In genomic region chr20:20373046-20373706, GRCh38 we compare ENCODE assay signal across 15 cellular contexts. TPM values are rescaled to one million over a fixed set of nuclear protein-coding genes. Genes with fewer than 3 reads are reported as not detected.
DNase-seq lines count a peak whose midpoint lies in the region; ATAC-seq and TF ChIP-seq lines count a peak whose summit lies in the region.
"Had no signal": no experiment of that assay in that cellular context is flagged by ENCODE, and none has a peak within 500 bp of the region (broad histone marks: within the 10 kb centered on the region; RNA-seq: fewer than 3 reads in every experiment).

No MANE protein-coding gene starts in this region.

- DNase-seq in DMS 273 treated with DMSO at 0.1 percent for 48 hours (lab: John Stamatoyannopoulos, UW) (peak; percentile 68), IMR-90 (peak; percentile 26), adipocyte (ENCODE audit: low read depth) (peak; percentile 46), lower leg skin (ENCODE audit: low spot score in 2 of 2) (peak; percentile 32 to 82), PC-9 (no peak), prostate gland (ENCODE audit: low spot score) (no peak), NAMALWA (ENCODE audit: low spot score) (no peak)
- DNase-seq: activated naive CD4-positive, alpha-beta T cell treated with Interleukin-2 at 50 U/mL for 16 hours; H7; NCI-H1048; stimulated activated CD4-positive, alpha-beta T cell treated with anti-CD3 and anti-CD28 coated beads, Interleukin-12 subunit alpha, Interleukin-12 subunit beta, amount 100 ng/mL, for 4 hours had no signal

- H3K36me3 ChIP-seq in IMR-90 (ENCODE audit: control insufficient read depth, insufficient read depth, low read length) = no peaks in the 10 kb centered on the region
- no peaks in the 10 kb centered on the region for H3K36me3 ChIP-seq in adipocyte (ENCODE audit: control insufficient read depth, insufficient read depth, low read length, severe bottlenecking)
- no peaks in the 10 kb centered on the region for H3K36me3 ChIP-seq in PC-9 (ENCODE audit: low read depth)
- no peaks in the 10 kb centered on the region for H3K36me3 ChIP-seq in prostate gland

- 49% methylated on average over 15 of the region's 18 CpGs; no CpG with 5 or more reads in 1 of the 2 experiments for WGBS in IMR-90 (ENCODE audit: extremely low coverage in 2 of 2, insufficient read length in 1 of 2), 2 experiments
- 28 to 40% methylated on average over 18 of the region's 18 CpGs for WGBS in lower leg skin, 2 donors
- WGBS in prostate gland = 68% methylated on average over 18 of the region's 18 CpGs

- no peak overlapping the region for H3K9ac ChIP-seq in IMR-90 (ENCODE audit: low read depth, low read length)
- no peak overlapping the region for H3K9ac ChIP-seq in adipocyte (ENCODE audit: low read length)

- BruUV-seq in IMR-90 (replicated peaks; lab: Mats Ljungman, UMichigan) (no TSS peak), PC-9 (replicated peaks; lab: Mats Ljungman, UMichigan) (no TSS peak)

- CTCF ChIA-PET in IMR-90 (lab: Yijun Ruan, JAX) (interaction anchor here (1.0 kb wide), 1 partner anchor 34 kb away, joined by 3 read pairs; no protein-coding TSS in a partner anchor), PC-9 (lab: Charles Lee) (no interaction called here)

- no peak overlapping the region for H2BK5ac ChIP-seq in IMR-90 (ENCODE audit: low read depth, low read length, poor library complexity, severe bottlenecking)

- no peak overlapping the region for H4K5ac ChIP-seq in IMR-90 (ENCODE audit: low read depth, low read length)

- no peak overlapping the region for H3K27ac ChIP-seq in IMR-90 (ENCODE audit: insufficient read depth, low read length)
- no peak overlapping the region for H3K27ac ChIP-seq in PC-9
- no peak overlapping the region for H3K27ac ChIP-seq in prostate gland

- H3K23ac ChIP-seq in IMR-90 (ENCODE audit: low read depth, low read length) = no peak overlapping the region

- H2BK15ac ChIP-seq in IMR-90 (ENCODE audit: low read depth, low read length) = no peak overlapping the region

- peak; percentile 44; the same call in 1 of the 2 replicates for ATAC-seq in IMR-90 (ENCODE audit: low read depth)
- no peak for ATAC-seq in HG03460 (IDR thresholded peaks at IDR 0.05; ENCODE audit: unreplicated experiment)
- ATAC-seq: activated CD4-positive, CD25-positive, alpha-beta regulatory T cell treated with anti-CD3 and anti-CD28 coated beads, Interleukin-2, amount 50 U/mL, for 24 hours; Right ventricle myocardium inferior; stimulated activated effector memory CD8-positive, alpha-beta T cell treated with anti-CD3 and anti-CD28 coated beads, Interleukin-12 subunit alpha, Interleukin-12 subunit beta, amount 100 ng/mL, for 72 hours had no signal

- TF ChIP-seq CTCF in IMR-90 (conservative IDR thresholded peaks at IDR 0.05; ENCODE audit: low read depth, low read length) (no peak), lower leg skin (IDR thresholded peaks at IDR 0.05) (no peak), PC-9 (conservative IDR thresholded peaks at IDR 0.05) (no peak), prostate gland (IDR thresholded peaks at IDR 0.05) (no peak)

- H3K14ac ChIP-seq in IMR-90 (replicated peaks; ENCODE audit: low read depth, low read length) = no peak overlapping the region

- H3K9me2 ChIP-seq in PC-9 (ENCODE audit: insufficient read depth) = no peaks in the 10 kb centered on the region

- H3K4me3 ChIP-seq in IMR-90 (ENCODE audit: insufficient read depth, low read depth, low read length) (no peak overlapping the region), adipocyte (ENCODE audit: low read length) (no peak overlapping the region), lower leg skin (ENCODE audit: low read depth, poor library complexity, severe bottlenecking) (no peak overlapping the region), PC-9 (no peak overlapping the region), prostate gland (no peak overlapping the region)

- H3K27me3 ChIP-seq in IMR-90 (ENCODE audit: control insufficient read depth, insufficient read depth, low read length) (peaks cover 77% of the 10 kb centered on the region), adipocyte (replicated peaks; ENCODE audit: control insufficient read depth, insufficient read depth, low read length) (peaks cover 59% of the 10 kb centered on the region), PC-9 (ENCODE audit: insufficient read depth, low read depth) (peaks cover 22% of the 10 kb centered on the region), prostate gland (replicated peaks; ENCODE audit: insufficient read depth) (peaks cover 28% of the 10 kb centered on the region)

- no peak overlapping the region for H2BK20ac ChIP-seq in IMR-90 (ENCODE audit: low read depth, low read length)

- H4K8ac ChIP-seq in IMR-90 (ENCODE audit: low read depth in 2 of 2, low read length in 2 of 2) = no peak overlapping the region

- no peaks in the 10 kb centered on the region for H3K79me1 ChIP-seq in IMR-90 (ENCODE audit: low read depth in 1 of 2, low read length in 2 of 2)

- H3K56ac ChIP-seq in IMR-90 (ENCODE audit: extremely low read depth, insufficient read depth, low read length) = no peak overlapping the region

- H3F3A ChIP-seq in PC-9 (ENCODE audit: insufficient read depth, low read depth) = no peaks in the 10 kb centered on the region

- no peak overlapping the region for H3K18ac ChIP-seq in IMR-90 (ENCODE audit: low read depth, low read length)

- no peak overlapping the region for H2BK120ac ChIP-seq in IMR-90 (ENCODE audit: low read depth, low read length)

- H3K4me1 ChIP-seq in IMR-90 (ENCODE audit: control insufficient read depth, insufficient read depth, low read length) = peaks cover 2% of the 10 kb centered on the region; the same call in 1 of the 2 replicates
- H3K4me1 ChIP-seq in adipocyte (ENCODE audit: control insufficient read depth, insufficient read depth, low read length) = peaks cover 8% of the 10 kb centered on the region
- no peaks in the 10 kb centered on the region for H3K4me1 ChIP-seq in PC-9 (replicated peaks; ENCODE audit: insufficient read depth)
- H3K4me1 ChIP-seq in prostate gland (replicated peaks) = peaks cover 6% of the 10 kb centered on the region

- POLR2A ChIA-PET in IMR-90 (lab: Charles Lee; ENCODE audit: unreplicated experiment) (no interaction called here), PC-9 (lab: Charles Lee; ENCODE audit: unreplicated experiment) (interaction anchor here (0.5 kb wide), 1 partner anchor 46 kb away, joined by 8 read pairs; no protein-coding TSS in a partner anchor)

- no peaks in the 10 kb centered on the region; the same call in 1 of the 2 replicates for H3K9me3 ChIP-seq in IMR-90 (ENCODE audit: control insufficient read depth, insufficient read depth, low read length)
- peaks cover 8% of the 10 kb centered on the region for H3K9me3 ChIP-seq in adipocyte (ENCODE audit: control insufficient read depth, low read length)
- H3K9me3 ChIP-seq in PC-9 (ENCODE audit: insufficient read depth, low read depth) = no peaks in the 10 kb centered on the region
- H3K9me3 ChIP-seq in prostate gland = no peaks in the 10 kb centered on the region

- intact Hi-C loops in IMR-90 (cut with micrococcal nuclease) = no loop called here
- intact Hi-C loops in lower leg skin (cut with DNase I; ENCODE audit: low total_unique reads) = no loop called here
- intact Hi-C loops in PC-9 (cut with micrococcal nuclease; ENCODE audit: unreplicated experiment) = no loop called here
- intact Hi-C loops in prostate gland (cut with DNase I) = no loop called here

- H3K4me2 ChIP-seq in IMR-90 (ENCODE audit: low read depth, low read length) = no peak overlapping the region
- H3K4me2 ChIP-seq in PC-9 = no peak overlapping the region

- in situ Hi-C loops in IMR-90 (cut with MboI; ENCODE audit: low sequenced_read_pairs) = no loop called here

- no peaks in the 10 kb centered on the region for H4K20me1 ChIP-seq in IMR-90 (ENCODE audit: insufficient read depth, low read length)
- no peaks in the 10 kb centered on the region for H4K20me1 ChIP-seq in PC-9 (ENCODE audit: insufficient read depth)

- H2AFZ ChIP-seq in IMR-90 (replicated peaks; ENCODE audit: low read length, poor library complexity) = no peak overlapping the region
- no peak overlapping the region for H2AFZ ChIP-seq in PC-9

- no peak overlapping the region for H4K91ac ChIP-seq in IMR-90 (ENCODE audit: insufficient read depth, low read depth, low read length)

- no peaks in the 10 kb centered on the region for H3K9me1 ChIP-seq in IMR-90 (ENCODE audit: insufficient read depth, low read length)

- peak overlapping the region; percentile 40 for H2AK9ac ChIP-seq in IMR-90 (replicated peaks; ENCODE audit: low read depth, low read length, poor library complexity)

- no peak overlapping the region for H3K4ac ChIP-seq in IMR-90 (ENCODE audit: low read depth, low read length)

- dilution Hi-C loops in IMR-90 (cut with HindIII; ENCODE audit: low sequenced_read_pairs, unreplicated experiment) = no loop called here

- H2AK5ac ChIP-seq in IMR-90 (ENCODE audit: low read depth, low read length) = no peak overlapping the region

- no peaks in the 10 kb centered on the region for H3K79me2 ChIP-seq in PC-9 (ENCODE audit: low read depth)

- TF ChIP-seq POLR2A in IMR-90 (IDR thresholded peaks at IDR 0.05; ENCODE audit: low read depth, low read length) = no peak
- no peak for TF ChIP-seq POLR2A in lower leg skin (IDR thresholded peaks at IDR 0.05)
- TF ChIP-seq POLR2A in prostate gland (IDR thresholded peaks at IDR 0.05) = no peak

- TF ChIP-seq RAD21 in IMR-90 (IDR thresholded peaks at IDR 0.05; ENCODE audit: low read length) = no peak

TF ChIP-seq in IMR-90, 13 proteins besides CTCF, POLR2A, EP300 and RAD21 (continues in another document):
- TF ChIP-seq NFE2L2 (IDR thresholded peaks at IDR 0.05; ENCODE audit: low read depth, low read length) (no peak), CHD1 (IDR thresholded peaks at IDR 0.05; ENCODE audit: low read depth, low read length) (no peak), SMC3 (IDR thresholded peaks at IDR 0.05; ENCODE audit: low read depth, low read length) (no peak), RCOR1 (IDR thresholded peaks at IDR 0.05; ENCODE audit: insufficient replicate concordance, low read length) (no peak), RFX5 (IDR thresholded peaks at IDR 0.05; ENCODE audit: low read depth, low read length) (no peak), FOS (IDR thresholded peaks at IDR 0.05; ENCODE audit: low read depth, low read length) (no peak), USF2 (IDR thresholded peaks at IDR 0.05; ENCODE audit: low read depth, low read length) (no peak)

RNA-seq across cellular contexts. Expression of gene INSM1, which starts 5.3 kb away (rescaled TPM):
- total RNA-seq in IMR-90 (2012; rRNA removed) = not detected in 2 replicates
- polyA plus RNA-seq in IMR-90 (2012; rRNA removed) = not detected in 2 replicates
- 0.01 TPM in 1 of 2 replicates, not detected in the other for polyA plus RNA-seq in IMR-90 (2012; cell fraction: cytosol; rRNA removed)
- polyA plus RNA-seq in IMR-90 (2012; cell fraction: nucleus; rRNA removed; ENCODE audit: low replicate concordance) = not detected in 2 replicates
- total RNA-seq in lower leg skin = under 1 TPM in 2 of 4 donors, not detected in 2; 0.11 to 0.19 TPM
- not detected in 2 replicates for total RNA-seq in PC-9 (2021)
- 1 to 10 TPM in 1 of 2 donors, under 1 TPM in 1; 0.82 to 1.5 TPM for total RNA-seq in prostate gland
- total RNA-seq: Right ventricle myocardium inferior had no signal

Comparison
In these comparisons a context has a peak if more than half of its experiments do, and no peak if none do; other contexts are left out.
1. DNase-seq: peak in DMS 273 treated with DMSO at 0.1 percent for 48 hours (single experiment), IMR-90 (single experiment), adipocyte (single experiment) and lower leg skin (2 of 2); none in PC-9 (0 of 2), prostate gland (single experiment) and NAMALWA (single experiment).